9 cellular contexts compared by ENCODE assay signal in the genomic region with DNA sequence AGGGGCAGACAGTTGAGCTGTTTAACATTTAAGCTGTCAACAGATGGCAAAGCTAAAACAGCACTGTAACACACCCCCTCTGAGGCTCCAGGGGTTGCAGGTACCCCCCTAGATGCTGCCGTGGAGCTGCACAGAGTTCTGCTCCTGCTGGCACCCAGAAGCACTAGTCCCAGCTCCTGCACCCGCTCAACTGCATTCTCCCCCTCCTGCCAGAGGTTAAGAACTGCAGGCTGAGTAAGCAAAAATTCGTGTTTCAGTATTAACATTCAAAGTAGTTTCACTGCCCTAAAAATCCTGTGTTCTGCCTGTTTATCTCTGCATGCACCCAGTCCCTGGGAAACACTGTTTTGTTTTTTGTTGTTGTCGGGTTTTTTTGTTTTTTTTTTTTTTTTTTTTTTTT.
DNase-seq lines count a peak whose midpoint lies in the region; TF ChIP-seq lines count a peak whose summit lies in the region.
"Had no signal": no experiment of that assay in that cellular context is flagged by ENCODE, and none has a peak within 500 bp of the region (broad histone marks: within the 10 kb centered on the region; RNA-seq: fewer than 3 reads in every experiment).

No MANE protein-coding gene starts in this region.

- no peaks in the 10 kb centered on the region for H3F3A ChIP-seq in GM23248 (ENCODE audit: insufficient read depth)

- H3K4me3 ChIP-seq in GM23248 (no peak overlapping the region), astrocyte of the cerebellum (ENCODE audit: low read depth, low read length) (no peak overlapping the region), retinal pigment epithelial cell (ENCODE audit: low read length) (no peak overlapping the region), right atrium auricular region (no peak overlapping the region)
- no peak overlapping the region for H3K4me3 ChIP-seq in Jurkat, Clone E6-1 (ENCODE audit: low read length)
- H3K4me3 ChIP-seq: BLaER1 treated with 17β-estradiol and CSF1 and Interleukin-3, amounts not matched to agents 10 nM and 100 nM had no signal

- in situ Hi-C loops in GM23248 (cut with MboI) = no loop called here
- in situ Hi-C loops in astrocyte of the cerebellum (cut with HindIII; ENCODE audit: low sequenced_read_pairs) = no loop called here

- H3K79me2 ChIP-seq in GM23248 (ENCODE audit: insufficient read depth) = no peaks in the 10 kb centered on the region

- no peak overlapping the region for H3K4me2 ChIP-seq in GM23248 (ENCODE audit: unreplicated experiment)

- H4K20me1 ChIP-seq in GM23248 (ENCODE audit: insufficient read depth) = no peaks in the 10 kb centered on the region
- H4K20me1 ChIP-seq: BLaER1 treated with 17β-estradiol and CSF1 and Interleukin-3, amounts not matched to agents 10 nM and 100 nM had no signal

- H3K4me1 ChIP-seq in GM23248 (ENCODE audit: insufficient read depth) (no peaks in the 10 kb centered on the region), right atrium auricular region (no peaks in the 10 kb centered on the region)

- WGBS in GM23248 (ENCODE audit: low coverage in 1 of 2, low lambda C conversion rate in 2 of 2, missing lambda C conversion rate in 2 of 2), 2 experiments = 1 to 7% methylated on average over 4 of the region's 4 CpGs

- no peak overlapping the region for H3K27ac ChIP-seq in GM23248
- H3K27ac ChIP-seq in right atrium auricular region = no peak overlapping the region

- H3K36me3 ChIP-seq in GM23248 (ENCODE audit: low read depth) (no peaks in the 10 kb centered on the region), right atrium auricular region (no peaks in the 10 kb centered on the region)
- H3K36me3 ChIP-seq: BLaER1 treated with 17β-estradiol and CSF1 and Interleukin-3, amounts not matched to agents 10 nM and 100 nM had no signal

- no peak overlapping the region for H3K9ac ChIP-seq in GM23248

- TF ChIP-seq CTCF in astrocyte of the cerebellum (IDR thresholded peaks at IDR 0.05; ENCODE audit: low read depth, low read length, missing control alignments) (peak; percentile 46), retinal pigment epithelial cell (conservative IDR thresholded peaks at IDR 0.05; ENCODE audit: low read depth, low read length) (peak; percentile 67), right atrium auricular region (IDR thresholded peaks at IDR 0.05) (no peak)

- H3K27me3 ChIP-seq in GM23248 (replicated peaks; ENCODE audit: insufficient read depth) (no peaks in the 10 kb centered on the region), right atrium auricular region (no peaks in the 10 kb centered on the region)
- H3K27me3 ChIP-seq: BLaER1 treated with 17β-estradiol and CSF1 and Interleukin-3, amounts not matched to agents 10 nM and 100 nM had no signal

- no peak overlapping the region for H2AFZ ChIP-seq in GM23248

- DNase-seq in NCI-H2196 (lab: John Stamatoyannopoulos, UW; ENCODE audit: unreplicated experiment) = peak; percentile 8
- DNase-seq in NCI-H2196 treated with DMSO at 0.1 percent for 48 hours (lab: John Stamatoyannopoulos, UW; ENCODE audit: unreplicated experiment) = no peak
- peak; percentile 13 for DNase-seq in GM23248
- DNase-seq in Jurkat, Clone E6-1 (ENCODE audit: low read depth, low spot score) = peak; percentile 45
- DNase-seq in astrocyte of the cerebellum (ENCODE audit: low read depth) = no peak
- DNase-seq in retinal pigment epithelial cell (ENCODE audit: low read depth) = no peak
- DNase-seq in NCI-H1105 treated with DMSO at 0.1 percent for 48 hours (lab: John Stamatoyannopoulos, UW) = no peak
- no peak for DNase-seq in right atrium auricular region (ENCODE audit: low spot score)

- no peaks in the 10 kb centered on the region for H3K9me2 ChIP-seq in GM23248 (ENCODE audit: insufficient read depth)

- H3K9me3 ChIP-seq in GM23248 (ENCODE audit: low read depth) = peaks cover 8% of the 10 kb centered on the region
- no peaks in the 10 kb centered on the region for H3K9me3 ChIP-seq in right atrium auricular region

Comparison
In these comparisons a context has a peak if more than half of its experiments do, and no peak if none do; other contexts are left out.
1. DNase-seq: peak in NCI-H2196 (single experiment), GM23248 (single experiment) and Jurkat, Clone E6-1 (single experiment); none in NCI-H2196 treated with DMSO at 0.1 percent for 48 hours (single experiment), astrocyte of the cerebellum (single experiment), retinal pigment epithelial cell (single experiment), NCI-H1105 treated with DMSO at 0.1 percent for 48 hours (single experiment) and right atrium auricular region (single experiment).
2. CTCF ChIP-seq: peak in astrocyte of the cerebellum (single experiment) and retinal pigment epithelial cell (single experiment); none in right atrium auricular region (0 of 2).